In genomic region chr1:74197657-74198552, GRCh38 we compare ENCODE assay signal across 8 cellular contexts. TPM values are rescaled to one million over a fixed set of nuclear protein-coding genes. Genes with fewer than 3 reads are reported as not detected.
DNase-seq lines count a peak whose midpoint lies in the region; ATAC-seq and TF ChIP-seq lines count a peak whose summit lies in the region.

Gene FPGT, plus strand, starts transcription at chr1:74198242. Its CDS starts 37 bp downstream, at chr1:74198279.
Gene LRRIQ3, minus strand, starts transcription at chr1:74198176. Its CDS starts 14,492 bp downstream, at chr1:74183684.

- TF ChIP-seq CTCF in glutamatergic neuron (IDR thresholded peaks at IDR 0.05; ENCODE audit: partially characterized antibody, unreplicated experiment) (no peak), omental fat pad (IDR thresholded peaks at IDR 0.05) (no peak), testis (IDR thresholded peaks at IDR 0.05) (no peak)

- WGBS in testis, 2 donors, result 2% methylated on average over 20 to 38 of the region's 41 CpGs

- H3K27me3 Mint-ChIP-seq in activated naive CD8-positive, alpha-beta T cell treated with anti-CD3 and anti-CD28 coated beads for 36 hours, result no peaks in the 10 kb centered on the region
- peaks cover 3% of the 10 kb centered on the region for H3K27me3 Mint-ChIP-seq in glutamatergic neuron (ENCODE audit: unreplicated experiment)

- H3K4me3 ChIP-seq in testis, result peak within 1 kb of the TSS; percentile 60 to 66

- H3K9me3 ChIP-seq in testis, result no peaks in the 10 kb centered on the region

- TF ChIP-seq POLR2A in GM10847 (IDR thresholded peaks at IDR 0.05; ENCODE audit: extremely low read depth, insufficient read length), result peak; percentile 55
- TF ChIP-seq POLR2A in testis (IDR thresholded peaks at IDR 0.05), result no peak

- H3K4me1 Mint-ChIP-seq in activated naive CD8-positive, alpha-beta T cell treated with anti-CD3 and anti-CD28 coated beads for 36 hours, result peaks cover 14% of the 10 kb centered on the region
- no peaks in the 10 kb centered on the region for H3K4me1 Mint-ChIP-seq in glutamatergic neuron (ENCODE audit: low read depth, unreplicated experiment)

- peak within 1 kb of the TSS; percentile 85 for H3K4me3 Mint-ChIP-seq in activated naive CD8-positive, alpha-beta T cell treated with anti-CD3 and anti-CD28 coated beads for 36 hours
- peak within 1 kb of the TSS; percentile 83 for H3K4me3 Mint-ChIP-seq in glutamatergic neuron (ENCODE audit: unreplicated experiment)

- ATAC-seq in HG02642 (IDR thresholded peaks at IDR 0.05; ENCODE audit: poor library complexity, unreplicated experiment) (peak; percentile 97), omental fat pad (ENCODE audit: low FRiP score) (peak; percentile 100)

- peaks cover 3% of the 10 kb centered on the region for H3K36me3 Mint-ChIP-seq in activated naive CD8-positive, alpha-beta T cell treated with anti-CD3 and anti-CD28 coated beads for 36 hours
- H3K36me3 Mint-ChIP-seq in glutamatergic neuron (ENCODE audit: unreplicated experiment), result no peaks in the 10 kb centered on the region

- DNase-seq in NCI-H1105 (lab: John Stamatoyannopoulos, UW), result peak; percentile 97
- DNase-seq in SKM-1 (lab: John Stamatoyannopoulos, UW; ENCODE audit: unreplicated experiment), result peak; percentile 81
- peak; percentile 95 for DNase-seq in activated naive CD8-positive, alpha-beta T cell treated with anti-CD3 and anti-CD28 coated beads for 36 hours
- peak; percentile 97 for DNase-seq in glutamatergic neuron
- peak; percentile 83 for DNase-seq in omental fat pad (ENCODE audit: low spot score)
- DNase-seq in testis, result peak; percentile 95

- H3K27ac ChIP-seq in testis, result peak within 1 kb of the TSS; percentile 63 to 68

- intact Hi-C loops in testis (cut with DNase I; ENCODE audit: low total_unique reads), result no loop called here

- no peaks in the 10 kb centered on the region for H3K36me3 ChIP-seq in testis (ENCODE audit: low read depth, missing control alignments)

- H3K27me3 ChIP-seq in testis, result no peaks in the 10 kb centered on the region

- H3K27ac Mint-ChIP-seq in activated naive CD8-positive, alpha-beta T cell treated with anti-CD3 and anti-CD28 coated beads for 36 hours, result peak within 1 kb of the TSS; percentile 87
- H3K27ac Mint-ChIP-seq in glutamatergic neuron (ENCODE audit: unreplicated experiment), result peak within 1 kb of the TSS; percentile 87

- H3K9me3 Mint-ChIP-seq in activated naive CD8-positive, alpha-beta T cell treated with anti-CD3 and anti-CD28 coated beads for 36 hours, result no peaks in the 10 kb centered on the region
- peaks cover 4% of the 10 kb centered on the region for H3K9me3 Mint-ChIP-seq in glutamatergic neuron (ENCODE audit: unreplicated experiment)

- no peaks in the 10 kb centered on the region for H3K4me1 ChIP-seq in testis

RNA-seq across cellular contexts. Expression of gene FPGT, which starts in this region (rescaled TPM):
- 10 to 100 TPM; 10.1 to 13.8 TPM for total RNA-seq in activated naive CD8-positive, alpha-beta T cell treated with anti-CD3 and anti-CD28 coated beads for 36 hours
- total RNA-seq in glutamatergic neuron (ENCODE audit: unreplicated experiment), result 6.4 TPM
- total RNA-seq in omental fat pad, result 10 to 100 TPM; 10.9 to 24.0 (median 12.9) TPM
- 10 to 100 TPM; 17.9 to 19.8 TPM for total RNA-seq in testis
- polyA plus RNA-seq in testis (ENCODE audit: insufficient read depth, low read depth, low replicate concordance), result 12.1 TPM

RNA-seq across cellular contexts. Expression of gene LRRIQ3, which starts in this region (rescaled TPM):
- 1 to 10 TPM; 1.3 to 1.7 TPM for total RNA-seq in activated naive CD8-positive, alpha-beta T cell treated with anti-CD3 and anti-CD28 coated beads for 36 hours
- 0.20 TPM for total RNA-seq in glutamatergic neuron (ENCODE audit: unreplicated experiment)
- total RNA-seq in omental fat pad, result 1 to 10 TPM in 2 of 4 donors, under 1 TPM in 2; 0.63 to 1.6 (median 1.1) TPM
- 10 to 100 TPM; 12.6 to 23.1 TPM for total RNA-seq in testis
- 36.2 TPM for polyA plus RNA-seq in testis (ENCODE audit: insufficient read depth, low read depth, low replicate concordance)

Comparison
In these comparisons a context has a peak if more than half of its experiments do, and no peak if none do; other contexts are left out.
1. Peak in every context shown above with its lines: DNase-seq, ATAC-seq, H3K4me3 ChIP-seq and H3K27ac ChIP-seq.
2. RNA of gene LRRIQ3 (total RNA-seq): 12.6 to 23.1 TPM in testis; 1.3 to 1.7 TPM in activated naive CD8-positive, alpha-beta T cell treated with anti-CD3 and anti-CD28 coated beads for 36 hours, 0.63 to 1.6 TPM in omental fat pad and 0.20 TPM in glutamatergic neuron (single experiment); every median in the first group is over 4 times any median in the second.